14 cellular contexts compared by ENCODE assay signal in genomic region chr19:12513531-12514061, GRCh38. TPM values are rescaled to one million over a fixed set of nuclear protein-coding genes. Genes with fewer than 3 reads are reported as not detected.
DNase-seq lines count a peak whose midpoint lies in the region; ATAC-seq, FAIRE-seq and TF ChIP-seq lines count a peak whose summit lies in the region.
"Had no signal": no experiment of that assay in that cellular context is flagged by ENCODE, and none has a peak within 500 bp of the region (broad histone marks: within the 10 kb centered on the region; RNA-seq: fewer than 3 reads in every experiment).

No MANE protein-coding gene starts in this region.

- no peak for TF ChIP-seq POLR2A in heart left ventricle (IDR thresholded peaks at IDR 0.05)
- TF ChIP-seq POLR2A in H54 (IDR thresholded peaks at IDR 0.05; ENCODE audit: low read depth, low read length), result no peak

- no peak for FAIRE-seq in H54 (lab: Jason Lieb, UNC)

- DNase-seq in anterior cingulate cortex (lab: John Stamatoyannopoulos, UW), result peak in 52 of 58 donors; percentile 0 to 77 (median 34)
- DNase-seq in heart left ventricle, result peak in 3 of 5 donors; percentile 11 to 47 (median 44)
- DNase-seq in middle frontal gyrus (ENCODE audit: extremely low spot score, low spot score), result peak; percentile 47
- DNase-seq in upper lobe of right lung, result no peak
- no peak for DNase-seq in RKO (ENCODE audit: low spot score)
- DNase-seq in H54 (ENCODE audit: insufficient read length, low spot score), result no peak
- DNase-seq in GM19238 (ENCODE audit: insufficient read length, low spot score), result no peak
- DNase-seq: activated CD4-positive, alpha-beta T cell treated with anti-CD3 and anti-CD28 coated beads, Interleukin-2, amount 10 ng/mL, durations not matched to agents 24 days and 14 days; activated T-cell treated with anti-CD3 and anti-CD28 coated beads, Interleukin-2, amount 50 U/mL, for 1 hour; DMS79; NCI-H2171; RPMI8226; stimulated activated naive CD4-positive, alpha-beta T cell treated with Interleukin-2 at 50 U/mL for 16 hours had no signal

- peak in 4 of 12 donors; percentile 18 to 38 (median 24) for TF ChIP-seq CTCF in heart left ventricle (IDR thresholded peaks at IDR 0.05)
- TF ChIP-seq CTCF in upper lobe of right lung (IDR thresholded peaks at IDR 0.05), result peak; percentile 8

- WGBS in heart left ventricle, 4 donors, result 9 to 12% (median 12%) methylated on average over 22 to 35 of the region's 35 CpGs; no CpG with 5 or more reads in 1 of the 4 donors

- H3K36me3 ChIP-seq in heart left ventricle, result peaks cover 0 to 13% (median 0%) of the 10 kb centered on the region in 9 donors
- no peaks in the 10 kb centered on the region for H3K36me3 ChIP-seq in upper lobe of right lung

- ATAC-seq in heart left ventricle (peak; percentile 37 to 84 (median 72)), upper lobe of right lung (peak; percentile 41)
- ATAC-seq: left lung had no signal

- H3K4me1 ChIP-seq in heart left ventricle (peaks cover 0 to 6% (median 0%) of the 10 kb centered on the region in 12 donors), upper lobe of right lung (no peaks in the 10 kb centered on the region)
- H3K4me1 ChIP-seq: left lung had no signal

- no peak overlapping the region for H3K27ac ChIP-seq in heart left ventricle
- H3K27ac ChIP-seq in upper lobe of right lung, result no peak overlapping the region
- H3K27ac ChIP-seq: left lung had no signal

- intact Hi-C loops in heart left ventricle (cut with DNase I) (no loop called here), upper lobe of right lung (cut with DNase I) (no loop called here)

- H3K27me3 ChIP-seq in heart left ventricle (no peaks in the 10 kb centered on the region), upper lobe of right lung (peaks cover 9% of the 10 kb centered on the region)

- peak overlapping the region in 8 of 12 donors; percentile 13 to 57 (median 34) for H3K4me3 ChIP-seq in heart left ventricle
- no peak overlapping the region for H3K4me3 ChIP-seq in upper lobe of right lung
- H3K4me3 ChIP-seq: left lung had no signal

- H3K9me3 ChIP-seq in heart left ventricle (peaks cover 0 to 38% (median 11%) of the 10 kb centered on the region in 12 donors), upper lobe of right lung (peaks cover 9% of the 10 kb centered on the region)

RNA-seq across cellular contexts. Expression of gene ZNF709, which starts 29.0 kb away (rescaled TPM):
- 1 to 10 TPM in 8 of 9 donors, under 1 TPM in 1; 0.89 to 2.9 (median 1.7) TPM for total RNA-seq in heart left ventricle
- polyA plus RNA-seq in heart left ventricle, result 1 to 10 TPM; 1.3 TPM
- 2.6 TPM for total RNA-seq in upper lobe of right lung

RNA-seq across cellular contexts. Expression of gene ZNF564, which starts 37.7 kb away (rescaled TPM):
- 10 to 100 TPM in 2 of 9 donors, 1 to 10 TPM in 7; 6.1 to 10.4 (median 8.0) TPM for total RNA-seq in heart left ventricle
- 1 to 10 TPM; 4.0 to 5.6 TPM for polyA plus RNA-seq in heart left ventricle
- total RNA-seq in upper lobe of right lung, result 13.7 TPM

Comparison
In these comparisons a context has a peak if more than half of its experiments do, and no peak if none do; other contexts are left out.
1. DNase-seq: peak in anterior cingulate cortex (52 of 58), heart left ventricle (3 of 5) and middle frontal gyrus (single experiment); none in upper lobe of right lung (single experiment), RKO (single experiment), H54 (single experiment) and GM19238 (single experiment).